ENCODE assay signal across 17 cellular contexts in the genomic region with DNA sequence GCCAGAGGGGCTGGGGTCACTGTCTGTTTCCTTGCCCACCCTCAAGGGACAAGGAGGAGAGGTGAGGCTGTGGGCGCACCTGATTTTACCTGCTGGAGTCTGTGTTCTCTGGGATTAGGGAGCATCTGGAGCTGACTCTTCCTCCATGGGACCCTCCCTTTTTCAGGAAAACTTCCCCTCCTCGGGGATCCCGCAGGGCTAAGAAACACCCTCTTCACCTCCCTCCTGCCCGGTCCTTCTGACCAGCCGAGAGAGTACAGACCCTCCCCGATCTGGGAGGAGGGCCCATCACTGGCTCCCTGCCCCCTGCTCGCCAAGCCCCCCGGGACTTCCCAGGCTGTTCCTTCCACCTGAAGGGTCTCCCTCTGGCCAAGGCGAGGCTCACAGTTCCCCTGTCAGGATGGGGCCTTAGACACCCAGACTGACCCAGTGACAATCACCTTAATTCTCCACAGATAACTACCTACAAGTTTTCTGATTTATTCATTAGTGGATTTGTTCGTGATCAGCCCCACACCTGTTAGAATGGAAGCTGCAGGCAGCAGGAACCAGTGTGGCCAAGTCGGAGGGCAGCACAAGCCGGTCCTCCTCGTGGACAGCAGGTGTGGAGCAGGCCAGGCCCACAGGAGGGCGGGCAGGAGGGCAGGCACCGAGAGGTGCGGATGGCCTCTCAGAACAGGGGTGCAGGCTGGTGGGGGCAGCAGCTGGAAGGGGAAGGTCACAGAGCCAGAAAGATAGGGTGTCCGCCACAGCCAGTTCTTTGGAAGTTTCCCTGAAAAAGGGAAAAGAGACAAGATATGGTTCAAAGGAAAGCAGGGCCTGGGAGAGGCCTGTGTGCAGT. TPM values are rescaled to one million over a fixed set of nuclear protein-coding genes. Genes with fewer than 3 reads are reported as not detected.
DNase-seq lines count a peak whose midpoint lies in the region; ATAC-seq, FAIRE-seq and TF ChIP-seq lines count a peak whose summit lies in the region.
"Had no signal": no experiment of that assay in that cellular context is flagged by ENCODE, and none has a peak within 500 bp of the region (broad histone marks: within the 10 kb centered on the region; RNA-seq: fewer than 3 reads in every experiment).

No MANE protein-coding gene starts in this region.

- H3K4me2 ChIP-seq in HepG2 (ENCODE audit: low read depth, low read length) = no peak overlapping the region

- H3K9ac ChIP-seq in HepG2 (ENCODE audit: insufficient read depth, low read depth, low read length) = no peak overlapping the region
- no peak overlapping the region for H3K9ac ChIP-seq in SK-N-MC (ENCODE audit: insufficient read length)

- FAIRE-seq in HepG2 (lab: Jason Lieb, UNC) = no peak

- H3K4me3 ChIP-seq in right lobe of liver (no peak overlapping the region), HepG2 (replicated peaks in 1 of 3; ENCODE audit: insufficient read depth in 1 of 3, low read depth in 2 of 3, low read length in 3 of 3) (no peak overlapping the region), SK-N-MC (no peak overlapping the region), upper lobe of left lung (no peak overlapping the region), brain microvascular endothelial cell (ENCODE audit: low read depth, low read length) (no peak overlapping the region)
- H3K4me3 ChIP-seq: ovary had no signal

- H3K27me3 ChIP-seq in right lobe of liver (no peaks in the 10 kb centered on the region), HepG2 (ENCODE audit: control insufficient read depth in 1 of 2, insufficient read depth in 2 of 2, low read length in 2 of 2) (peaks cover 20 to 67% of the 10 kb centered on the region in 2 experiments; a peak in 4 of 5 replicates), upper lobe of left lung (peaks cover 0 to 34% (median 10%) of the 10 kb centered on the region in 4 donors), brain microvascular endothelial cell (replicated peaks) (peaks cover 5% of the 10 kb centered on the region)
- H3K27me3 ChIP-seq: ovary had no signal

- H3K36me3 ChIP-seq in right lobe of liver = no peaks in the 10 kb centered on the region
- no peaks in the 10 kb centered on the region for H3K36me3 ChIP-seq in HepG2 (replicated peaks in 1 of 2; ENCODE audit: control insufficient read depth in 1 of 2, insufficient read depth in 2 of 2, low read length in 2 of 2)
- peaks cover 11% of the 10 kb centered on the region for H3K36me3 ChIP-seq in SK-N-MC (ENCODE audit: insufficient read depth, low read length)
- no peaks in the 10 kb centered on the region for H3K36me3 ChIP-seq in upper lobe of left lung
- no peaks in the 10 kb centered on the region for H3K36me3 ChIP-seq in brain microvascular endothelial cell (replicated peaks)
- H3K36me3 ChIP-seq: ovary had no signal

- no peaks in the 10 kb centered on the region for H4K20me1 ChIP-seq in HepG2 (ENCODE audit: insufficient read depth, low read length)

- H3K79me2 ChIP-seq in HepG2 (ENCODE audit: insufficient read depth, low read length) = no peaks in the 10 kb centered on the region

- TF ChIP-seq CTCF in right lobe of liver (IDR thresholded peaks at IDR 0.05) = no peak
- TF ChIP-seq CTCF in HepG2 (CRISPR knock-in tag; IDR thresholded peaks at IDR 0.05) = no peak
- no peak for TF ChIP-seq CTCF in upper lobe of left lung (IDR thresholded peaks at IDR 0.05)
- TF ChIP-seq CTCF in brain microvascular endothelial cell (IDR thresholded peaks at IDR 0.05; ENCODE audit: low read depth, low read length, missing control alignments) = no peak

- H3K4me1 ChIP-seq in right lobe of liver (no peaks in the 10 kb centered on the region), HepG2 (ENCODE audit: insufficient read depth, low read length) (peaks cover 46% of the 10 kb centered on the region), upper lobe of left lung (peaks cover 27 to 44% (median 32%) of the 10 kb centered on the region in 4 donors)

- no peak overlapping the region for H2AFZ ChIP-seq in HepG2 (ENCODE audit: low read length)

- H3K9me3 ChIP-seq in right lobe of liver (no peaks in the 10 kb centered on the region), HepG2 (ENCODE audit: low read length) (no peaks in the 10 kb centered on the region), SK-N-MC (ENCODE audit: low read depth, low read length) (no peaks in the 10 kb centered on the region), upper lobe of left lung (no peaks in the 10 kb centered on the region)
- H3K9me3 ChIP-seq: ovary had no signal

- TF ChIP-seq POLR2A in right lobe of liver (IDR thresholded peaks at IDR 0.05) = no peak
- TF ChIP-seq POLR2A in HepG2 (IDR thresholded peaks at IDR 0.05; ENCODE audit: insufficient read depth in 1 of 2, low read depth in 2 of 2, low read length in 2 of 2) = no peak
- TF ChIP-seq POLR2A in upper lobe of left lung (IDR thresholded peaks at IDR 0.05) = no peak

- TF ChIP-seq RAD21 in HepG2 (CRISPR knock-in tag; IDR thresholded peaks at IDR 0.05) = no peak

- DNase-seq in right lobe of liver (peak; percentile 18 to 53 (median 37)), HepG2 (ENCODE audit: low spot score) (no peak), SK-N-MC (ENCODE audit: low read depth, low spot score) (no peak), iPS-NIHi11 (ENCODE audit: low spot score) (peak; percentile 5), upper lobe of left lung (peak; percentile 12 to 44), hippocampal formation (lab: John Stamatoyannopoulos, UW) (no peak), brain microvascular endothelial cell (no peak)
- DNase-seq: activated CD4-positive, alpha-beta T cell treated with anti-CD3 and anti-CD28 coated beads for 36 hours; activated gamma-delta T cell; AML-193; central memory CD4-positive, alpha-beta T cell; mammary epithelial cell; NCI-H2171 treated with DMSO at 0.1 percent for 48 hours; ovary; T-helper 1 cell had no signal

- intact Hi-C loops in right lobe of liver (cut with DNase I) = no loop called here
- intact Hi-C loops in HepG2 (cut with micrococcal nuclease; ENCODE audit: unreplicated experiment) = no loop called here

- TF ChIP-seq EP300 in HepG2 (IDR thresholded peaks at IDR 0.05; ENCODE audit: low read depth in 2 of 2, low read length in 2 of 2) (no peak), HepG2 (CRISPR knock-in tag; IDR thresholded peaks at IDR 0.05; ENCODE audit: borderline replicate concordance) (no peak), upper lobe of left lung (IDR thresholded peaks at IDR 0.05) (no peak)

- 85% methylated on average over 7 of the region's 17 CpGs for WGBS in right lobe of liver (ENCODE audit: insufficient coverage, low coverage, low lambda C conversion rate, missing lambda C conversion rate)
- 25% methylated on average over 16 of the region's 17 CpGs for WGBS in HepG2 (ENCODE audit: low lambda C conversion rate)
- 82 to 83% methylated on average over 17 of the region's 17 CpGs for WGBS in upper lobe of left lung, 2 donors

- in situ Hi-C loops in HepG2 (cut with HindIII; ENCODE audit: extremely low pct_ligation_motif_present, low pct_unique_long_range_greater_than_20kb) = no loop called here
- in situ Hi-C loops in brain microvascular endothelial cell (cut with HindIII; ENCODE audit: low pct_ligation_motif_present, low sequenced_read_pairs) = no loop called here

- no peak for ATAC-seq in right lobe of liver
- ATAC-seq in HepG2 = no peak
- no peak for ATAC-seq in upper lobe of left lung (ENCODE audit: low FRiP score in 2 of 2)
- ATAC-seq in HG03521 (IDR thresholded peaks at IDR 0.05; ENCODE audit: unreplicated experiment) = no peak
- ATAC-seq: activated CD4-positive, alpha-beta T cell treated with anti-CD3 and anti-CD28 coated beads for 36 hours had no signal

- no TSS peak for BruUV-seq in HepG2 (replicated peaks; lab: Mats Ljungman, UMichigan)

- H3K27ac ChIP-seq in right lobe of liver (no peak overlapping the region), HepG2 (ENCODE audit: extremely low read length, insufficient read depth, low read length) (no peak overlapping the region), SK-N-MC (peak overlapping the region; percentile 73), upper lobe of left lung (no peak overlapping the region), brain microvascular endothelial cell (no peak overlapping the region)
- H3K27ac ChIP-seq: ovary had no signal

- CTCF ChIA-PET in HepG2 (lab: Yijun Ruan, JAX; ENCODE audit: low intra/inter-chr PET ratio, low total read pairs) = no interaction called here

- POLR2A ChIA-PET in HepG2 (lab: Yijun Ruan, JAX) = no interaction called here

RNA-seq across cellular contexts. Expression of gene SAMD11, which starts 15.9 kb away (rescaled TPM):
- 1 to 10 TPM; 2.1 to 4.3 (median 3.7) TPM for total RNA-seq in right lobe of liver
- 0.11 TPM in 1 of 2 replicates, not detected in the other for total RNA-seq in HepG2 (2016; rRNA removed; fragmentation: Illumina TruSeq; extraction: Trizol)
- not detected in 2 replicates for total RNA-seq in HepG2 (2016; cell fraction: cytosol; rRNA removed; fragmentation: Illumina TruSeq; extraction: Trizol; ENCODE audit: low read depth)
- 0.13 TPM in 1 of 2 replicates, not detected in the other for total RNA-seq in HepG2 (2016; cell fraction: insoluble cytoplasmic fraction; rRNA removed; fragmentation: Illumina TruSeq; extraction: Trizol)
- total RNA-seq in HepG2 (2016; cell fraction: membrane; rRNA removed; fragmentation: Illumina TruSeq; extraction: Trizol) = not detected in 2 replicates
- not detected in 2 replicates for total RNA-seq in HepG2 (2016; cell fraction: nucleus; rRNA removed; fragmentation: Illumina TruSeq; extraction: Trizol)
- 0.09 TPM in 1 of 2 replicates, not detected in the other for polyA plus RNA-seq in HepG2 (2011; rRNA removed)
- polyA plus RNA-seq in HepG2 (2011; cell fraction: cytosol; rRNA removed) = 0.09 and 0.24 TPM in 2 replicates
- 0.10 and 0.37 TPM in 2 replicates for polyA plus RNA-seq in HepG2 (2011; cell fraction: nucleus; rRNA removed)
- not detected in 2 replicates for polyA plus RNA-seq in HepG2 (2012)
- polyA plus RNA-seq in HepG2 (2016; cell fraction: cytosol; fragmentation: Illumina TruSeq; extraction: Trizol; ENCODE audit: low read depth) = not detected in 2 replicates
- polyA plus RNA-seq in HepG2 (2016; cell fraction: insoluble cytoplasmic fraction; fragmentation: Illumina TruSeq; extraction: Trizol; ENCODE audit: low read depth) = not detected in 2 replicates
- polyA plus RNA-seq in HepG2 (2016; cell fraction: membrane; fragmentation: Illumina TruSeq; extraction: Trizol; ENCODE audit: low read depth) = not detected in 2 replicates
- polyA plus RNA-seq in HepG2 (2016; cell fraction: nucleus; fragmentation: Illumina TruSeq; extraction: Trizol; ENCODE audit: insufficient read depth, low read depth) = not detected in 2 replicates
- 19.7 TPM in 1 of 2 replicates, not detected in the other for polyA minus RNA-seq in HepG2 (2011; rRNA and poly(A)+ RNA removed; ENCODE audit: low replicate concordance)
- polyA minus RNA-seq in HepG2 (2011; cell fraction: cytosol; rRNA and poly(A)+ RNA removed) = 0.99 and 1.4 TPM in 2 replicates
- 1.2 TPM in 1 of 2 replicates, not detected in the other for polyA minus RNA-seq in HepG2 (2011; cell fraction: nucleus; rRNA and poly(A)+ RNA removed)
- 1 to 10 TPM; 1.0 to 9.3 (median 2.4) TPM for total RNA-seq in upper lobe of left lung
- total RNA-seq: activated CD4-positive, alpha-beta T cell treated with anti-CD3 and anti-CD28 coated beads for 36 hours; mammary epithelial cell had no signal
- polyA plus RNA-seq: mammary epithelial cell had no signal

RNA-seq across cellular contexts. Expression of gene NOC2L, which starts 51.2 kb away (rescaled TPM):
- total RNA-seq in right lobe of liver = 10 to 100 TPM; 28.9 to 36.8 (median 30.2) TPM
- total RNA-seq in HepG2 (2016; rRNA removed; fragmentation: Illumina TruSeq; extraction: Trizol) = 91.6 and 103 TPM in 2 replicates
- total RNA-seq in HepG2 (2016; cell fraction: cytosol; rRNA removed; fragmentation: Illumina TruSeq; extraction: Trizol; ENCODE audit: low read depth) = 14.1 and 16.1 TPM in 2 replicates
- 81.2 and 109 TPM in 2 replicates for total RNA-seq in HepG2 (2016; cell fraction: insoluble cytoplasmic fraction; rRNA removed; fragmentation: Illumina TruSeq; extraction: Trizol)
- 22.9 and 27.1 TPM in 2 replicates for total RNA-seq in HepG2 (2016; cell fraction: membrane; rRNA removed; fragmentation: Illumina TruSeq; extraction: Trizol)
- 53.2 and 63.8 TPM in 2 replicates for total RNA-seq in HepG2 (2016; cell fraction: nucleus; rRNA removed; fragmentation: Illumina TruSeq; extraction: Trizol)
- polyA plus RNA-seq in HepG2 (2011; rRNA removed) = 32.0 and 40.5 TPM in 2 replicates
- polyA plus RNA-seq in HepG2 (2011; cell fraction: cytosol; rRNA removed) = 33.6 and 44.6 TPM in 2 replicates
- 85.2 and 96.0 TPM in 2 replicates for polyA plus RNA-seq in HepG2 (2011; cell fraction: nucleus; rRNA removed)
- polyA plus RNA-seq in HepG2 (2012) = 41.8 and 44.3 TPM in 2 replicates
- polyA plus RNA-seq in HepG2 (2016; cell fraction: cytosol; fragmentation: Illumina TruSeq; extraction: Trizol; ENCODE audit: low read depth) = 5.1 and 6.4 TPM in 2 replicates
- 69.1 and 81.1 TPM in 2 replicates for polyA plus RNA-seq in HepG2 (2016; cell fraction: insoluble cytoplasmic fraction; fragmentation: Illumina TruSeq; extraction: Trizol; ENCODE audit: low read depth)
- polyA plus RNA-seq in HepG2 (2016; cell fraction: membrane; fragmentation: Illumina TruSeq; extraction: Trizol; ENCODE audit: low read depth) = 9.8 and 11.1 TPM in 2 replicates
- polyA plus RNA-seq in HepG2 (2016; cell fraction: nucleus; fragmentation: Illumina TruSeq; extraction: Trizol; ENCODE audit: insufficient read depth, low read depth) = 108 and 110 TPM in 2 replicates
- polyA minus RNA-seq in HepG2 (2011; rRNA and poly(A)+ RNA removed; ENCODE audit: low replicate concordance) = 118 and 166 TPM in 2 replicates
- polyA minus RNA-seq in HepG2 (2011; cell fraction: cytosol; rRNA and poly(A)+ RNA removed) = 43.1 and 44.0 TPM in 2 replicates
- polyA minus RNA-seq in HepG2 (2011; cell fraction: nucleus; rRNA and poly(A)+ RNA removed) = 18.8 and 20.1 TPM in 2 replicates
- total RNA-seq in upper lobe of left lung = 10 to 100 TPM; 28.7 to 66.0 (median 51.0) TPM

RNA-seq across cellular contexts. Expression of gene KLHL17, which starts 52.6 kb away (rescaled TPM):
- total RNA-seq in right lobe of liver (1 to 10 TPM; 1.9 to 6.7 (median 4.3) TPM), HepG2 (2016; rRNA removed; fragmentation: Illumina TruSeq; extraction: Trizol) (2.8 and 9.3 TPM in 2 replicates), upper lobe of left lung (10 to 100 TPM in 4 of 6 donors, 1 to 10 TPM in 2; 4.7 to 45.1 (median 16.5) TPM)
- 4.5 and 5.0 TPM in 2 replicates for total RNA-seq in HepG2 (2016; cell fraction: cytosol; rRNA removed; fragmentation: Illumina TruSeq; extraction: Trizol; ENCODE audit: low read depth)
- 2.4 and 10.3 TPM in 2 replicates for total RNA-seq in HepG2 (2016; cell fraction: insoluble cytoplasmic fraction; rRNA removed; fragmentation: Illumina TruSeq; extraction: Trizol)
- total RNA-seq in HepG2 (2016; cell fraction: membrane; rRNA removed; fragmentation: Illumina TruSeq; extraction: Trizol) = 2.6 and 2.8 TPM in 2 replicates
- 14.8 and 15.9 TPM in 2 replicates for total RNA-seq in HepG2 (2016; cell fraction: nucleus; rRNA removed; fragmentation: Illumina TruSeq; extraction: Trizol)
- 24.7 and 31.4 TPM in 2 replicates for polyA plus RNA-seq in HepG2 (2011; rRNA removed)
- polyA plus RNA-seq in HepG2 (2011; cell fraction: cytosol; rRNA removed) = 6.8 and 12.3 TPM in 2 replicates
- polyA plus RNA-seq in HepG2 (2011; cell fraction: nucleus; rRNA removed) = 590 and 778 TPM in 2 replicates
- 11.7 and 19.1 TPM in 2 replicates for polyA plus RNA-seq in HepG2 (2012)
- polyA plus RNA-seq in HepG2 (2016; cell fraction: cytosol; fragmentation: Illumina TruSeq; extraction: Trizol; ENCODE audit: low read depth) = 1.1 and 1.3 TPM in 2 replicates
- polyA plus RNA-seq in HepG2 (2016; cell fraction: insoluble cytoplasmic fraction; fragmentation: Illumina TruSeq; extraction: Trizol; ENCODE audit: low read depth) = 3.4 and 3.7 TPM in 2 replicates
- 1.9 and 2.4 TPM in 2 replicates for polyA plus RNA-seq in HepG2 (2016; cell fraction: membrane; fragmentation: Illumina TruSeq; extraction: Trizol; ENCODE audit: low read depth)
- 71.9 and 74.8 TPM in 2 replicates for polyA plus RNA-seq in HepG2 (2016; cell fraction: nucleus; fragmentation: Illumina TruSeq; extraction: Trizol; ENCODE audit: insufficient read depth, low read depth)
- polyA minus RNA-seq in HepG2 (2011; rRNA and poly(A)+ RNA removed; ENCODE audit: low replicate concordance) = 4.3 and 19.5 TPM in 2 replicates
- 4.6 and 4.9 TPM in 2 replicates for polyA minus RNA-seq in HepG2 (2011; cell fraction: cytosol; rRNA and poly(A)+ RNA removed)
- 24.9 and 31.0 TPM in 2 replicates for polyA minus RNA-seq in HepG2 (2011; cell fraction: nucleus; rRNA and poly(A)+ RNA removed)

RNA-seq across cellular contexts. Expression of gene PLEKHN1, which starts 58.5 kb away (rescaled TPM):
- total RNA-seq in right lobe of liver = 1 to 10 TPM in 1 of 6 experiments, under 1 TPM in 4, not detected in 1; 0.11 to 2.4 (median 0.26) TPM
- total RNA-seq in HepG2 (2016; rRNA removed; fragmentation: Illumina TruSeq; extraction: Trizol) = 0.21 and 0.42 TPM in 2 replicates
- not detected in 2 replicates for total RNA-seq in HepG2 (2016; cell fraction: cytosol; rRNA removed; fragmentation: Illumina TruSeq; extraction: Trizol; ENCODE audit: low read depth)
- total RNA-seq in HepG2 (2016; cell fraction: insoluble cytoplasmic fraction; rRNA removed; fragmentation: Illumina TruSeq; extraction: Trizol) = 0.31 and 0.48 TPM in 2 replicates
- total RNA-seq in HepG2 (2016; cell fraction: membrane; rRNA removed; fragmentation: Illumina TruSeq; extraction: Trizol) = 0.15 and 0.17 TPM in 2 replicates
- total RNA-seq in HepG2 (2016; cell fraction: nucleus; rRNA removed; fragmentation: Illumina TruSeq; extraction: Trizol) = 0.59 and 0.63 TPM in 2 replicates
- 0.58 and 0.59 TPM in 2 replicates for polyA plus RNA-seq in HepG2 (2011; rRNA removed)
- polyA plus RNA-seq in HepG2 (2011; cell fraction: cytosol; rRNA removed) = 0.13 and 0.23 TPM in 2 replicates
- polyA plus RNA-seq in HepG2 (2011; cell fraction: nucleus; rRNA removed) = 13.2 and 15.5 TPM in 2 replicates
- 0.51 and 0.55 TPM in 2 replicates for polyA plus RNA-seq in HepG2 (2012)
- polyA plus RNA-seq in HepG2 (2016; cell fraction: cytosol; fragmentation: Illumina TruSeq; extraction: Trizol; ENCODE audit: low read depth) = 0.05 and 0.09 TPM in 2 replicates
- 0.29 and 0.48 TPM in 2 replicates for polyA plus RNA-seq in HepG2 (2016; cell fraction: insoluble cytoplasmic fraction; fragmentation: Illumina TruSeq; extraction: Trizol; ENCODE audit: low read depth)
- 0.13 and 0.29 TPM in 2 replicates for polyA plus RNA-seq in HepG2 (2016; cell fraction: membrane; fragmentation: Illumina TruSeq; extraction: Trizol; ENCODE audit: low read depth)
- 2.6 and 2.7 TPM in 2 replicates for polyA plus RNA-seq in HepG2 (2016; cell fraction: nucleus; fragmentation: Illumina TruSeq; extraction: Trizol; ENCODE audit: insufficient read depth, low read depth)
- polyA minus RNA-seq in HepG2 (2011; rRNA and poly(A)+ RNA removed; ENCODE audit: low replicate concordance) = 0.26 and 0.54 TPM in 2 replicates
- polyA minus RNA-seq in HepG2 (2011; cell fraction: cytosol; rRNA and poly(A)+ RNA removed) = 0.53 TPM in 1 of 2 replicates, not detected in the other
- polyA minus RNA-seq in HepG2 (2011; cell fraction: nucleus; rRNA and poly(A)+ RNA removed) = 1.8 and 1.9 TPM in 2 replicates
- 10 to 100 TPM in 1 of 6 donors, 1 to 10 TPM in 5; 1.1 to 11.5 (median 1.6) TPM for total RNA-seq in upper lobe of left lung
- total RNA-seq: OCI-LY7 had no signal

Comparison
In these comparisons a context has a peak if more than half of its experiments do, and no peak if none do; other contexts are left out.
1. DNase-seq: peak in right lobe of liver (3 of 3), iPS-NIHi11 (single experiment) and upper lobe of left lung (2 of 2); none in HepG2 (single experiment), SK-N-MC (single experiment), hippocampal formation (0 of 2) and brain microvascular endothelial cell (single experiment).